In genomic region chr1:28860332-28861073, GRCh38 we compare ENCODE assay signal across 1 cellular context.
TF ChIP-seq lines count a peak whose summit lies in the region.

No MANE protein-coding gene starts in this region.

TF ChIP-seq in HEK293, 187 proteins besides CTCF, POLR2A, EP300 and RAD21 (continued from another document):
- no peak for TF ChIP-seq ZBTB11 (tag by site-specific recombination; conservative IDR thresholded peaks at IDR 0.05; ENCODE audit: low read depth)
- TF ChIP-seq ZNF169 (tag by site-specific recombination; IDR thresholded peaks at IDR 0.05): no peak
- TF ChIP-seq ZBTB1 (tag by site-specific recombination; IDR thresholded peaks at IDR 0.05): no peak
- TF ChIP-seq TCF7L2 (IDR thresholded peaks at IDR 0.05; ENCODE audit: borderline replicate concordance, low read depth, low read length): no peak
- TF ChIP-seq ZNF776 (tag by site-specific recombination; IDR thresholded peaks at IDR 0.05; ENCODE audit: borderline replicate concordance): no peak
- TF ChIP-seq ZNF510 (tag by site-specific recombination; IDR thresholded peaks at IDR 0.05; ENCODE audit: insufficient replicate concordance): no peak
- TF ChIP-seq GLIS2 (tag by site-specific recombination; IDR thresholded peaks at IDR 0.05): no peak
- TF ChIP-seq ZXDB (tag by site-specific recombination; IDR thresholded peaks at IDR 0.05): peak; percentile 51; the same call in 1 of the 2 replicates
- no peak for TF ChIP-seq ZNF280C (tag by site-specific recombination; IDR thresholded peaks at IDR 0.05)
- TF ChIP-seq SCRT2 (tag by site-specific recombination; IDR thresholded peaks at IDR 0.05): peak; percentile 24; the same call in 1 of the 2 replicates
- TF ChIP-seq ZNF558 (tag by site-specific recombination; IDR thresholded peaks at IDR 0.05): no peak; the same call in 1 of the 2 replicates
- no peak for TF ChIP-seq ZNF664 (tag by site-specific recombination; IDR thresholded peaks at IDR 0.05)
- peak; percentile 77; the same call in 1 of the 2 replicates for TF ChIP-seq IKZF3 (tag by site-specific recombination; IDR thresholded peaks at IDR 0.05)
- TF ChIP-seq ZNF426 (tag by site-specific recombination; IDR thresholded peaks at IDR 0.05): no peak
- TF ChIP-seq ZNF580 (tag by site-specific recombination; IDR thresholded peaks at IDR 0.05): no peak; the same call in 1 of the 2 replicates
- no peak for TF ChIP-seq ZNF132 (tag by site-specific recombination; IDR thresholded peaks at IDR 0.05; ENCODE audit: borderline replicate concordance)
- no peak for TF ChIP-seq ZNF623 (tag by site-specific recombination; IDR thresholded peaks at IDR 0.05)
- TF ChIP-seq ZNF324 (tag by site-specific recombination; IDR thresholded peaks at IDR 0.05): no peak
- TF ChIP-seq ZNF843 (tag by site-specific recombination; IDR thresholded peaks at IDR 0.05): peak; percentile 19
- TF ChIP-seq GLIS1 (tag by site-specific recombination; IDR thresholded peaks at IDR 0.05): peak; percentile 95
- no peak for TF ChIP-seq ZNF148 (tag by site-specific recombination; IDR thresholded peaks at IDR 0.05; ENCODE audit: borderline replicate concordance)
- no peak for TF ChIP-seq KLF7 (tag by site-specific recombination; IDR thresholded peaks at IDR 0.05; ENCODE audit: borderline replicate concordance)
- 0 out of 2 replicates have a peak, but pooled peaks have one; percentile 16 for TF ChIP-seq KLF17 (tag by site-specific recombination; IDR thresholded peaks at IDR 0.05)
- no peak for TF ChIP-seq KLF16 (tag by site-specific recombination; IDR thresholded peaks at IDR 0.05)
- TF ChIP-seq ZNF626 (tag by site-specific recombination; IDR thresholded peaks at IDR 0.05): no peak
- peak; percentile 9; the same call in 1 of the 2 replicates for TF ChIP-seq BCL6B (tag by site-specific recombination; IDR thresholded peaks at IDR 0.05)
- no peak for TF ChIP-seq ZNF521 (tag by site-specific recombination; IDR thresholded peaks at IDR 0.05)
- TF ChIP-seq ZNF768 (tag by site-specific recombination; IDR thresholded peaks at IDR 0.05): peak; percentile 89
- TF ChIP-seq ZNF341 (tag by site-specific recombination; IDR thresholded peaks at IDR 0.05; ENCODE audit: low read depth): no peak
- TF ChIP-seq SALL2 (tag by site-specific recombination; IDR thresholded peaks at IDR 0.05; ENCODE audit: borderline replicate concordance): no peak
- no peak for TF ChIP-seq ZNF10 (tag by site-specific recombination; IDR thresholded peaks at IDR 0.05)
- TF ChIP-seq ZNF704 (tag by site-specific recombination; IDR thresholded peaks at IDR 0.05): no peak
- no peak for TF ChIP-seq ZNF239 (tag by site-specific recombination; IDR thresholded peaks at IDR 0.05)
- no peak for TF ChIP-seq ZNF701 (tag by site-specific recombination; IDR thresholded peaks at IDR 0.05)
- peak; percentile 23; the same call in 1 of the 2 replicates for TF ChIP-seq WT1 (tag by site-specific recombination; IDR thresholded peaks at IDR 0.05)
- no peak for TF ChIP-seq ZNF416 (tag by site-specific recombination; IDR thresholded peaks at IDR 0.05)
- TF ChIP-seq HOXD13 (CRISPR knock-in tag; IDR thresholded peaks at IDR 0.05; ENCODE audit: borderline replicate concordance): no peak
- no peak for TF ChIP-seq ZNF292 (tag by site-specific recombination; IDR thresholded peaks at IDR 0.05; ENCODE audit: borderline replicate concordance, low read depth)
- no peak for TF ChIP-seq ZFHX2 (tag by site-specific recombination; conservative IDR thresholded peaks at IDR 0.05)
- TF ChIP-seq ZNF707 (tag by site-specific recombination; IDR thresholded peaks at IDR 0.05): no peak
- no peak for TF ChIP-seq ZNF777 (tag by site-specific recombination; IDR thresholded peaks at IDR 0.05; ENCODE audit: borderline replicate concordance)
